In the genomic region with DNA sequence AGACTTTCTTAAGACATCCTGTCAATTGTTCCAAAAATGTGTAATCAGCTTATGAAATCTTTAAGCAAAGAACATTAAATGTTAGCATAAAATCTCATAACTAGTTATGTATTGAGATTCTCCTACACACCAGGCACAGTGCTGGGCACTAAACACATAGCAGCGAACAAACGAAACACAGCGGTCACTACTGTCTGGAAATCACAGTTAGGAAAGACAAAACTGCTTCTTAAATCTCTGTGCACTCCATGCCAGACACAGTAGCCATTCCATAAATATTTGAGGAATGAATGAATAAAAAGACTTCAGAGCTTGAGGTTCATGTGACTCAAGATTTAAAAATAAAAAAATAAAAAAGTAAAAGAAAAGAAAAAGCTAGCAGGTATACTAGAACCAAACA, we compare ENCODE assay signal across 19 cellular contexts. TPM values are rescaled to one million over a fixed set of nuclear protein-coding genes. Genes with fewer than 3 reads are reported as not detected.
"Had no signal": no experiment of that assay in that cellular context is flagged by ENCODE, and none has a peak within 500 bp of the region (broad histone marks: within the 10 kb centered on the region; RNA-seq: fewer than 3 reads in every experiment).

No MANE protein-coding gene starts in this region.

- H3K4me1 Mint-ChIP-seq: central memory CD8-positive, alpha-beta T cell; naive thymus-derived CD4-positive, alpha-beta T cell had no signal

- H3K27me3 ChIP-seq: foreskin keratinocyte, spleen, suprapubic skin, thyroid gland had no signal

- DNase-seq: erythroblast; foreskin keratinocyte; left colon; left ventricle myocardium superior; mesenchymal stem cell; naive thymus-derived CD4-positive, alpha-beta T cell; spleen; stimulated activated CD4-positive, alpha-beta T cell treated with anti-CD3 and anti-CD28 coated beads, Interleukin-2, amount 100 ng/mL, for 24 hours; stimulated activated naive CD4-positive, alpha-beta T cell; thyroid gland had no signal

- ATAC-seq: foreskin keratinocyte; left colon; left ventricle myocardium superior; naive thymus-derived CD4-positive, alpha-beta T cell; sciatic nerve had no signal

- H3K9me3 ChIP-seq: prostate gland, spleen, suprapubic skin, thyroid gland had no signal

- H2AFZ ChIP-seq: parathyroid adenoma had no signal

- H3K4me1 ChIP-seq: foreskin keratinocyte, parathyroid adenoma, prostate gland, spleen, suprapubic skin, thyroid gland had no signal

- H3K27ac Mint-ChIP-seq: naive thymus-derived CD4-positive, alpha-beta T cell; type B pancreatic cell had no signal

- H3K36me3 ChIP-seq: prostate gland, spleen, suprapubic skin, thyroid gland had no signal

- FAIRE-seq: endothelial cell of umbilical vein, urothelium cell line had no signal

- H3K27ac ChIP-seq: foreskin keratinocyte, parathyroid adenoma, prostate gland, spleen, suprapubic skin, thyroid gland had no signal

- H3K9ac ChIP-seq: parathyroid adenoma had no signal

- H3K27me3 Mint-ChIP-seq: central memory CD8-positive, alpha-beta T cell; naive thymus-derived CD4-positive, alpha-beta T cell had no signal

- H3K9me3 Mint-ChIP-seq: type B pancreatic cell had no signal

- H3K4me3 ChIP-seq: lung, prostate gland, spleen, suprapubic skin, thyroid gland had no signal

- H3K4me3 Mint-ChIP-seq: central memory CD8-positive, alpha-beta T cell; naive thymus-derived CD4-positive, alpha-beta T cell; type B pancreatic cell had no signal

- H3K79me2 ChIP-seq: parathyroid adenoma had no signal

RNA-seq across cellular contexts. Expression of a gene that starts 20.1 kb away (rescaled TPM):
- total RNA-seq: endothelial cell of umbilical vein; foreskin keratinocyte; left ventricle myocardium superior; naive thymus-derived CD4-positive, alpha-beta T cell; spleen; thyroid gland had no signal
- polyA plus RNA-seq: endothelial cell of umbilical vein; naive thymus-derived CD4-positive, alpha-beta T cell had no signal
